23 cellular contexts compared by ENCODE assay signal in the genomic region with DNA sequence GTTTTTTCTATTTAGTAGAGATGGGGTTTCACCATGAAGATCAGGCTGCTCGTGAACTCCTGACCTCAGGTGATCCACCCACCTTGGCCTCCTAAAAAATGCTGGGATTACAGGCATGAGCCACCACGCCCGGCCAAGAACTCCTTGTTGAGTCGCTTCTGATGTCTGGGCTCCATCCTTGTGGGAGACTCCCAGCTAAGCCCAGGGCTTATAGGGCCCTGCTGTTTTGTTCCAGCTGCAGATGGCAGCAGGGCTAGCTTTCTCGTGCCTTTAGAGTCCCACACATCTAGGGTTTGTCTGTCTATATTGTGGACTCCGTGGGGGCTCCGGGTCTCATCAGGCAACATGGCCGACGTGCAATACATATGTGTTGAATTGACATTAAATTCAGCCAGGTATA. TPM values are rescaled to one million over a fixed set of nuclear protein-coding genes. Genes with fewer than 3 reads are reported as not detected.
A peak's percentile ranks its signal among the peaks of the same experiment; 100 is the strongest.
DNase-seq lines count a peak whose midpoint lies in the region; ATAC-seq and TF ChIP-seq lines count a peak whose summit lies in the region.
"Had no signal": no experiment of that assay in that cellular context is flagged by ENCODE, and none has a peak within 500 bp of the region (broad histone marks: within the 10 kb centered on the region; RNA-seq: fewer than 3 reads in every experiment).

No MANE protein-coding gene starts in this region.

- peak overlapping the region; percentile 35 for H3K27ac Mint-ChIP-seq in activated naive CD4-positive, alpha-beta T cell treated with anti-CD3 and anti-CD28 coated beads, Interleukin-2, amount 50 U/mL, for 24 hours
- H3K27ac Mint-ChIP-seq in activated naive CD4-positive, alpha-beta T cell treated with anti-CD3 and anti-CD28 coated beads, Interleukin-2, amount 50 U/mL, for 72 hours: no peak overlapping the region
- H3K27ac Mint-ChIP-seq in Caco-2 (ENCODE audit: unreplicated experiment) (peak overlapping the region; percentile 33), progenitor cell of endocrine pancreas (peak overlapping the region; percentile 14)
- H3K27ac Mint-ChIP-seq in activated naive CD8-positive, alpha-beta T cell treated with anti-CD3 and anti-CD28 coated beads for 36 hours: no peak overlapping the region
- H3K27ac Mint-ChIP-seq: B cell; CD4-positive, alpha-beta T cell; CD8-positive, alpha-beta T cell had no signal

- H3K27me3 Mint-ChIP-seq in activated naive CD4-positive, alpha-beta T cell treated with anti-CD3 and anti-CD28 coated beads, Interleukin-2, amount 50 U/mL, for 24 hours: no peaks in the 10 kb centered on the region
- H3K27me3 Mint-ChIP-seq in Caco-2 (ENCODE audit: insufficient read depth, unreplicated experiment) (no peaks in the 10 kb centered on the region), progenitor cell of endocrine pancreas (peaks cover 5% of the 10 kb centered on the region)
- H3K27me3 Mint-ChIP-seq in activated naive CD8-positive, alpha-beta T cell treated with anti-CD3 and anti-CD28 coated beads for 36 hours: no peaks in the 10 kb centered on the region
- H3K27me3 Mint-ChIP-seq: CD4-positive, alpha-beta T cell had no signal

- no peaks in the 10 kb centered on the region for H3K36me3 Mint-ChIP-seq in activated naive CD4-positive, alpha-beta T cell treated with anti-CD3 and anti-CD28 coated beads, Interleukin-2, amount 50 U/mL, for 24 hours
- H3K36me3 Mint-ChIP-seq in activated naive CD4-positive, alpha-beta T cell treated with anti-CD3 and anti-CD28 coated beads, Interleukin-2, amount 50 U/mL, for 72 hours: no peaks in the 10 kb centered on the region
- H3K36me3 Mint-ChIP-seq in Caco-2 (ENCODE audit: insufficient read depth, unreplicated experiment) (no peaks in the 10 kb centered on the region), progenitor cell of endocrine pancreas (ENCODE audit: insufficient read depth) (no peaks in the 10 kb centered on the region)
- no peaks in the 10 kb centered on the region for H3K36me3 Mint-ChIP-seq in activated naive CD8-positive, alpha-beta T cell treated with anti-CD3 and anti-CD28 coated beads for 36 hours
- H3K36me3 Mint-ChIP-seq: CD8-positive, alpha-beta T cell had no signal

- H3K4me3 ChIP-seq in Caco-2 (ENCODE audit: low read depth, low read length) (no peak overlapping the region), MG63 (no peak overlapping the region)
- H3K4me3 ChIP-seq: BLaER1 treated with 17β-estradiol and CSF1 and Interleukin-3, amounts not matched to agents 10 nM and 100 nM; GM12878 had no signal

- DNase-seq in activated naive CD4-positive, alpha-beta T cell treated with anti-CD3 and anti-CD28 coated beads, Interleukin-2, amount 50 U/mL, for 72 hours (ENCODE audit: low spot score in 2 of 2): no peak
- peak in 1 of 2 experiments; percentile 34 for DNase-seq in Caco-2
- peak; percentile 15 for DNase-seq in MG63
- no peak for DNase-seq in progenitor cell of endocrine pancreas (ENCODE audit: low spot score, unreplicated experiment)
- no peak for DNase-seq in NCI-H146 treated with DMSO at 0.1 percent for 48 hours (lab: John Stamatoyannopoulos, UW; ENCODE audit: unreplicated experiment)
- no peak for DNase-seq in NCI-H774 (lab: John Stamatoyannopoulos, UW)
- DNase-seq in activated naive CD8-positive, alpha-beta T cell treated with anti-CD3 and anti-CD28 coated beads for 36 hours: no peak
- DNase-seq: 8988T; AML-193; CD4-positive, alpha-beta T cell; CD8-positive, alpha-beta T cell; DMS 273 treated with DMSO at 0.1 percent for 48 hours; DMS153; DMS53; DMS79; DND-41; EL; GDM1 had no signal

- H3K4me3 Mint-ChIP-seq in activated naive CD4-positive, alpha-beta T cell treated with anti-CD3 and anti-CD28 coated beads, Interleukin-2, amount 50 U/mL, for 24 hours: no peak overlapping the region
- H3K4me3 Mint-ChIP-seq in Caco-2 (ENCODE audit: unreplicated experiment) (no peak overlapping the region), progenitor cell of endocrine pancreas (ENCODE audit: low read depth) (no peak overlapping the region)
- H3K4me3 Mint-ChIP-seq in activated naive CD8-positive, alpha-beta T cell treated with anti-CD3 and anti-CD28 coated beads for 36 hours: no peak overlapping the region
- H3K4me3 Mint-ChIP-seq: B cell; CD4-positive, alpha-beta T cell; CD8-positive, alpha-beta T cell had no signal

- no peaks in the 10 kb centered on the region for H3K9me3 Mint-ChIP-seq in activated naive CD4-positive, alpha-beta T cell treated with anti-CD3 and anti-CD28 coated beads, Interleukin-2, amount 50 U/mL, for 24 hours
- no peaks in the 10 kb centered on the region for H3K9me3 Mint-ChIP-seq in activated naive CD4-positive, alpha-beta T cell treated with anti-CD3 and anti-CD28 coated beads, Interleukin-2, amount 50 U/mL, for 72 hours
- H3K9me3 Mint-ChIP-seq in Caco-2 (ENCODE audit: unreplicated experiment) (no peaks in the 10 kb centered on the region), progenitor cell of endocrine pancreas (ENCODE audit: low read depth) (no peaks in the 10 kb centered on the region)
- no peaks in the 10 kb centered on the region for H3K9me3 Mint-ChIP-seq in activated naive CD8-positive, alpha-beta T cell treated with anti-CD3 and anti-CD28 coated beads for 36 hours
- H3K9me3 Mint-ChIP-seq: CD4-positive, alpha-beta T cell; CD8-positive, alpha-beta T cell had no signal

- no peaks in the 10 kb centered on the region for H3K36me3 ChIP-seq in Caco-2 (ENCODE audit: control insufficient read depth, insufficient read depth, low read length)
- no peaks in the 10 kb centered on the region for H3K36me3 ChIP-seq in MG63
- H3K36me3 ChIP-seq: BLaER1 treated with 17β-estradiol and CSF1 and Interleukin-3, amounts not matched to agents 10 nM and 100 nM had no signal

- POLR2A ChIA-PET in Caco-2 (lab: Charles Lee): interaction anchor here (0.9 kb wide), 1 partner anchor 59 kb away, joined by 3 read pairs; a partner anchor contains a TSS

- H3K27me3 ChIP-seq in Caco-2 (replicated peaks; ENCODE audit: control insufficient read depth, insufficient read depth, low read length) (no peaks in the 10 kb centered on the region), MG63 (no peaks in the 10 kb centered on the region)
- H3K27me3 ChIP-seq: BLaER1 treated with 17β-estradiol and CSF1 and Interleukin-3, amounts not matched to agents 10 nM and 100 nM had no signal

- intact Hi-C loops in Caco-2 (cut with micrococcal nuclease; ENCODE audit: unreplicated experiment): no loop called here

- H3K4me1 ChIP-seq in Caco-2: peaks cover 58% of the 10 kb centered on the region

- CTCF ChIA-PET in Caco-2 (lab: Charles Lee): interaction anchor here (0.7 kb wide), 1 partner anchor 67 kb away, joined by 3 read pairs; no protein-coding TSS in a partner anchor

- no peaks in the 10 kb centered on the region for H3K9me3 ChIP-seq in Caco-2
- H3K9me3 ChIP-seq in MG63: no peaks in the 10 kb centered on the region
- H3K9me3 ChIP-seq: BLaER1 treated with 17β-estradiol and CSF1 and Interleukin-3, amounts not matched to agents 10 nM and 100 nM had no signal

- H3K4me1 Mint-ChIP-seq in activated naive CD4-positive, alpha-beta T cell treated with anti-CD3 and anti-CD28 coated beads, Interleukin-2, amount 50 U/mL, for 24 hours: peaks cover 8% of the 10 kb centered on the region
- H3K4me1 Mint-ChIP-seq in Caco-2 (ENCODE audit: low read depth, unreplicated experiment) (peaks cover 38% of the 10 kb centered on the region), progenitor cell of endocrine pancreas (ENCODE audit: low read depth) (peaks cover 14% of the 10 kb centered on the region)
- H3K4me1 Mint-ChIP-seq in activated naive CD8-positive, alpha-beta T cell treated with anti-CD3 and anti-CD28 coated beads for 36 hours: peaks cover 9% of the 10 kb centered on the region

- ATAC-seq in activated naive CD4-positive, alpha-beta T cell treated with anti-CD3 and anti-CD28 coated beads, Interleukin-2, amount 50 U/mL, for 72 hours: no peak
- ATAC-seq: CD8-positive, alpha-beta T cell; GM12878 had no signal

- TF ChIP-seq CTCF in Caco-2 (IDR thresholded peaks at IDR 0.05; ENCODE audit: insufficient read depth in 1 of 2, low read depth in 1 of 2, low read length in 1 of 2, severe bottlenecking in 1 of 2, unreplicated experiment in 1 of 2) (no peak), progenitor cell of endocrine pancreas (IDR thresholded peaks at IDR 0.05; ENCODE audit: unreplicated experiment) (no peak)

- BruUV-seq in Caco-2 (replicated peaks; lab: Mats Ljungman, UMichigan): no TSS peak

RNA-seq across cellular contexts. Expression of a gene that starts 39.3 kb away (rescaled TPM):
- total RNA-seq in activated naive CD4-positive, alpha-beta T cell treated with anti-CD3 and anti-CD28 coated beads, Interleukin-2, amount 50 U/mL, for 72 hours: 10 to 100 TPM; 13.1 to 14.0 TPM
- total RNA-seq in Caco-2 (2022) (24.9 and 26.6 TPM in 2 replicates), progenitor cell of endocrine pancreas (17.0 and 17.7 TPM in 2 replicates)
- total RNA-seq in MG63 (2014; rRNA removed; shearing (Covaris generic); ENCODE audit: low replicate concordance): 7.0 and 13.3 TPM in 2 replicates
- total RNA-seq in activated naive CD8-positive, alpha-beta T cell treated with anti-CD3 and anti-CD28 coated beads for 36 hours: 10 to 100 TPM; 13.8 to 15.0 TPM

RNA-seq across cellular contexts. Expression of a gene that starts 58.7 kb away (rescaled TPM):
- total RNA-seq in activated naive CD4-positive, alpha-beta T cell treated with anti-CD3 and anti-CD28 coated beads, Interleukin-2, amount 50 U/mL, for 72 hours: 1 to 10 TPM in 1 of 2 donors, under 1 TPM in 1; 0.71 to 1.2 TPM
- 11.0 and 14.8 TPM in 2 replicates for total RNA-seq in Caco-2 (2022)
- total RNA-seq in MG63 (2014; rRNA removed; shearing (Covaris generic); ENCODE audit: low replicate concordance): 0.67 and 5.6 TPM in 2 replicates
- total RNA-seq in progenitor cell of endocrine pancreas: 4.6 and 5.6 TPM in 2 replicates
- total RNA-seq in activated naive CD8-positive, alpha-beta T cell treated with anti-CD3 and anti-CD28 coated beads for 36 hours: under 1 TPM; 0.31 to 0.48 TPM
- total RNA-seq: G401, GM12878 had no signal

Comparison
In these comparisons a context has a peak if more than half of its experiments do, and no peak if none do; other contexts are left out.
1. H3K27ac Mint-ChIP-seq: peak in activated naive CD4-positive, alpha-beta T cell treated with anti-CD3 and anti-CD28 coated beads, Interleukin-2, amount 50 U/mL, for 24 hours (single experiment), Caco-2 (single experiment) and progenitor cell of endocrine pancreas (single experiment); none in activated naive CD4-positive, alpha-beta T cell treated with anti-CD3 and anti-CD28 coated beads, Interleukin-2, amount 50 U/mL, for 72 hours (0 of 2) and activated naive CD8-positive, alpha-beta T cell treated with anti-CD3 and anti-CD28 coated beads for 36 hours (single experiment).